Comparison of ENCODE assay signal across 8 cellular contexts in the genomic region with DNA sequence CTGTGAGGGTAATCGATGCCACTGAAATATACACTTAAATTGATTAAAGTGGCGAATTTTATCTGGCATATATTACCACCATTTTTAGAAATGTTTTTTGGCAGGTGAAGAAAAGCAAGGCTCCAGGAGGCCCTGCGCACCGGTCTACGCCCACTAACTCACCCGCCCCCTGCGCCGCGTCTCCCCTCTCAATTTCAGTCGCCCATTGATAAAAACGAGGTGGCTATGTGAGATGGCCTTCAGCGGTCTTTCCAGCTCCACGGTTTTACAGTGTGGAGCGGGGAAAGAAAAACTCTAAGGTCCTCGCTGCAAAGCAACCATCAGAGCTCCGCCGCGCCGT. TPM values are rescaled to one million over a fixed set of nuclear protein-coding genes. Genes with fewer than 3 reads are reported as not detected.
DNase-seq lines count a peak whose midpoint lies in the region; ATAC-seq lines count a peak whose summit lies in the region.

No MANE protein-coding gene starts in this region.

- H3K27ac Mint-ChIP-seq in activated T-helper 1 cell treated with anti-CD3 and anti-CD28 coated beads, Interleukin-12 subunit alpha, Interleukin-12 subunit beta, Interleukin-2, Interleukin-4 antibody, amounts not matched to agents 30 ng/mL and 10 ng/mL and 1 ng/mL, durations not matched to agents 14 hours and 24 hours and 36 hours: no peak overlapping the region

- intact Hi-C loops in activated T-helper 1 cell treated with anti-CD3 and anti-CD28 coated beads, Interleukin-12 subunit alpha, Interleukin-12 subunit beta, Interleukin-2, Interleukin-4 antibody, amounts not matched to agents 30 ng/mL and 10 ng/mL and 1 ng/mL, durations not matched to agents 14 hours and 24 hours and 36 hours (cut with micrococcal nuclease): no loop called here

- H3K27me3 ChIP-seq in iPS-18a (ENCODE audit: control insufficient read depth, insufficient read depth, low read length) (peaks cover 21% of the 10 kb centered on the region), stomach smooth muscle (ENCODE audit: control insufficient read depth in 1 of 2, insufficient read depth in 2 of 2, low read length in 2 of 2) (no peaks in the 10 kb centered on the region)

- H3K36me3 ChIP-seq in iPS-18a (ENCODE audit: control insufficient read depth, low read depth, low read length) (no peaks in the 10 kb centered on the region), stomach smooth muscle (ENCODE audit: control insufficient read depth in 2 of 2, insufficient read depth in 2 of 2, low read length in 2 of 2) (no peaks in the 10 kb centered on the region)

- no peaks in the 10 kb centered on the region for H3K9me3 ChIP-seq in iPS-18a (ENCODE audit: control insufficient read depth, low read depth, low read length)
- H3K9me3 ChIP-seq in stomach smooth muscle (ENCODE audit: control insufficient read depth in 2 of 2, low read length in 2 of 2): no peaks in the 10 kb centered on the region

- H3K9ac ChIP-seq in iPS-18a (ENCODE audit: low read length) (peak overlapping the region; percentile 66), stomach smooth muscle (ENCODE audit: low read length in 2 of 2) (peak overlapping the region; percentile 66 to 72)

- H3K27me3 Mint-ChIP-seq in activated T-helper 1 cell treated with anti-CD3 and anti-CD28 coated beads, Interleukin-12 subunit alpha, Interleukin-12 subunit beta, Interleukin-2, Interleukin-4 antibody, amounts not matched to agents 30 ng/mL and 10 ng/mL and 1 ng/mL, durations not matched to agents 14 hours and 24 hours and 36 hours (ENCODE audit: insufficient read depth): peaks cover 7% of the 10 kb centered on the region

- H3K36me3 Mint-ChIP-seq in activated T-helper 1 cell treated with anti-CD3 and anti-CD28 coated beads, Interleukin-12 subunit alpha, Interleukin-12 subunit beta, Interleukin-2, Interleukin-4 antibody, amounts not matched to agents 30 ng/mL and 10 ng/mL and 1 ng/mL, durations not matched to agents 14 hours and 24 hours and 36 hours (ENCODE audit: low read depth): no peaks in the 10 kb centered on the region

- H3K9me3 Mint-ChIP-seq in activated T-helper 1 cell treated with anti-CD3 and anti-CD28 coated beads, Interleukin-12 subunit alpha, Interleukin-12 subunit beta, Interleukin-2, Interleukin-4 antibody, amounts not matched to agents 30 ng/mL and 10 ng/mL and 1 ng/mL, durations not matched to agents 14 hours and 24 hours and 36 hours: no peaks in the 10 kb centered on the region

- DNase-seq in activated T-helper 1 cell treated with anti-CD3 and anti-CD28 coated beads, Interleukin-12 subunit alpha, Interleukin-12 subunit beta, Interleukin-2, Interleukin-4 antibody, amounts not matched to agents 30 ng/mL and 10 ng/mL and 1 ng/mL, durations not matched to agents 14 hours and 24 hours and 36 hours (ENCODE audit: low spot score): no peak
- DNase-seq in NCI-H748 treated with DMSO at 0.1 percent for 48 hours (lab: John Stamatoyannopoulos, UW) (no peak), AG08395 (ENCODE audit: low spot score) (no peak), DMS153 (lab: John Stamatoyannopoulos, UW) (no peak)

- H3K27ac ChIP-seq in iPS-18a (ENCODE audit: low read length) (no peak overlapping the region), stomach smooth muscle (ENCODE audit: low read length) (peak overlapping the region; percentile 18)

- peak; percentile 4 for ATAC-seq in GM19025 (IDR thresholded peaks at IDR 0.05; ENCODE audit: low read depth, unreplicated experiment)
- peak; percentile 9 for ATAC-seq in HG02973 (IDR thresholded peaks at IDR 0.05; ENCODE audit: unreplicated experiment)

- peaks cover 17% of the 10 kb centered on the region for H3K4me1 Mint-ChIP-seq in activated T-helper 1 cell treated with anti-CD3 and anti-CD28 coated beads, Interleukin-12 subunit alpha, Interleukin-12 subunit beta, Interleukin-2, Interleukin-4 antibody, amounts not matched to agents 30 ng/mL and 10 ng/mL and 1 ng/mL, durations not matched to agents 14 hours and 24 hours and 36 hours (ENCODE audit: low read depth)

- H3K4me1 ChIP-seq in iPS-18a (ENCODE audit: control insufficient read depth, low read depth, low read length) (peaks cover 9% of the 10 kb centered on the region), stomach smooth muscle (ENCODE audit: control insufficient read depth, insufficient read depth, low read length) (peaks cover 17% of the 10 kb centered on the region)

- peak overlapping the region; percentile 91 for H3K4me3 ChIP-seq in iPS-18a (ENCODE audit: low read length)
- peak overlapping the region; percentile 87 to 93 for H3K4me3 ChIP-seq in stomach smooth muscle (ENCODE audit: low read length in 2 of 2)

- peak overlapping the region; percentile 86 for H3K4me3 Mint-ChIP-seq in activated T-helper 1 cell treated with anti-CD3 and anti-CD28 coated beads, Interleukin-12 subunit alpha, Interleukin-12 subunit beta, Interleukin-2, Interleukin-4 antibody, amounts not matched to agents 30 ng/mL and 10 ng/mL and 1 ng/mL, durations not matched to agents 14 hours and 24 hours and 36 hours

RNA-seq across cellular contexts. Expression of a gene that starts 0.6 kb away (rescaled TPM):
- total RNA-seq in activated T-helper 1 cell treated with anti-CD3 and anti-CD28 coated beads, Interleukin-12 subunit alpha, Interleukin-12 subunit beta, Interleukin-2, Interleukin-4 antibody, amounts not matched to agents 30 ng/mL and 10 ng/mL and 1 ng/mL, durations not matched to agents 14 hours and 24 hours and 36 hours: 0.18 and 0.59 TPM in 2 replicates

RNA-seq across cellular contexts. Expression of a gene that starts 48.4 kb away (rescaled TPM):
- total RNA-seq in activated T-helper 1 cell treated with anti-CD3 and anti-CD28 coated beads, Interleukin-12 subunit alpha, Interleukin-12 subunit beta, Interleukin-2, Interleukin-4 antibody, amounts not matched to agents 30 ng/mL and 10 ng/mL and 1 ng/mL, durations not matched to agents 14 hours and 24 hours and 36 hours: 161 and 169 TPM in 2 replicates
